In the genomic region with DNA sequence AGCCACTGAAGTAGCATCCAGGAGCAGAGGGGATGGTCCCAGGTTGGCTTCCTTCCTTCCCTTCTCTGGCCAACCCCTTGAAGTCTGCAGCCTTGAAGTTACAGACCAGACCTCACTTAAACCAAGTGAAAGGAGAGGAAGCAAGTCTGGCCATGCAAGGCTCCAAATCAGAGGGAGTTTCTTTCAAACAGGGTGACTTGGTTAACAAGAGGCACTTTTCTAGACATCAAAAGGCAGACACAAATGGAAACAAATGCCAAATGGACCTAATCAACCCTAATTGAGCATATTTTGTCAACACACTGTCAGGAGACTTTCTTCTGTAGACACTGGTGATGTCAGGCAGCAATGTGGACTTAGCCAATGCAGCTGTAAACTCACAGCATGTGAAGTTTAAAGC, we compare ENCODE assay signal across 19 cellular contexts.
DNase-seq lines count a peak whose midpoint lies in the region; ATAC-seq and TF ChIP-seq lines count a peak whose summit lies in the region.
"Had no signal": no experiment of that assay in that cellular context is flagged by ENCODE, and none has a peak within 500 bp of the region (broad histone marks: within the 10 kb centered on the region; RNA-seq: fewer than 3 reads in every experiment).

No MANE protein-coding gene starts in this region.

- no peak overlapping the region for H2BK5ac ChIP-seq in trophoblast cell (ENCODE audit: low read depth, low read length, poor library complexity)

- peaks cover 4% of the 10 kb centered on the region for H3K79me1 ChIP-seq in trophoblast cell (ENCODE audit: low read length)

- H3F3A ChIP-seq in SK-N-SH (replicated peaks; ENCODE audit: insufficient read depth) (no peaks in the 10 kb centered on the region), smooth muscle cell (ENCODE audit: low read depth) (peaks cover 8% of the 10 kb centered on the region)

- H2BK120ac ChIP-seq in trophoblast cell (ENCODE audit: insufficient read depth, low read length, poor library complexity): no peak overlapping the region

- TF ChIP-seq CTCF in SK-N-SH (IDR thresholded peaks at IDR 0.05): no peak
- no peak for TF ChIP-seq CTCF in smooth muscle cell (IDR thresholded peaks at IDR 0.05; ENCODE audit: borderline replicate concordance, insufficient read depth, poor library complexity, severe bottlenecking)

- no peaks in the 10 kb centered on the region for H3K79me2 ChIP-seq in SK-N-SH (ENCODE audit: insufficient read depth)
- H3K79me2 ChIP-seq in smooth muscle cell (ENCODE audit: low read depth): no peaks in the 10 kb centered on the region
- no peaks in the 10 kb centered on the region for H3K79me2 ChIP-seq in trophoblast cell (ENCODE audit: control insufficient read depth, insufficient read depth, low read length, poor library complexity)

- H3K9ac ChIP-seq in SK-N-SH: no peak overlapping the region
- no peak overlapping the region for H3K9ac ChIP-seq in smooth muscle cell (ENCODE audit: low read depth)
- H3K9ac ChIP-seq in trophoblast cell (ENCODE audit: low read length): no peak overlapping the region
- H3K9ac ChIP-seq: KMS-11 had no signal

- no peak overlapping the region for H4K12ac ChIP-seq in trophoblast cell (ENCODE audit: low read depth, low read length)

- DNase-seq in SK-N-SH: no peak
- peak; percentile 7 for DNase-seq in NCI-H748 treated with DMSO at 0.1 percent for 48 hours (lab: John Stamatoyannopoulos, UW)
- peak; percentile 93 for DNase-seq in islet precursor cell
- no peak for DNase-seq in smooth muscle cell (lab: John Stamatoyannopoulos, UW; ENCODE audit: unreplicated experiment)
- no peak for DNase-seq in trophoblast cell
- DNase-seq: NCI-H1436, NCI-H2081 treated with DMSO at 0.1 percent for 48 hours, NCI-H345, NCI-H526, T-cell had no signal

- H4K20me1 ChIP-seq in SK-N-SH (ENCODE audit: insufficient read depth): no peaks in the 10 kb centered on the region
- H4K20me1 ChIP-seq in smooth muscle cell (ENCODE audit: low read depth): no peaks in the 10 kb centered on the region

- TF ChIP-seq EP300 in SK-N-SH (IDR thresholded peaks at IDR 0.05; ENCODE audit: borderline replicate concordance in 1 of 2, low read depth in 1 of 2, low read length in 1 of 2): no peak

- H3K9me2 ChIP-seq in SK-N-SH: no peaks in the 10 kb centered on the region

- H3K27me3 ChIP-seq in SK-N-SH (ENCODE audit: insufficient read depth) (no peaks in the 10 kb centered on the region), smooth muscle cell (ENCODE audit: low read depth) (no peaks in the 10 kb centered on the region), trophoblast cell (ENCODE audit: insufficient read depth, low read length) (no peaks in the 10 kb centered on the region)

- no peaks in the 10 kb centered on the region for H3K4me1 ChIP-seq in SK-N-SH (ENCODE audit: control insufficient read depth in 1 of 2, insufficient read depth in 2 of 2, low read depth in 1 of 2, low read length in 1 of 2)
- H3K4me1 ChIP-seq in smooth muscle cell (ENCODE audit: low read depth): no peaks in the 10 kb centered on the region
- H3K4me1 ChIP-seq in trophoblast cell (ENCODE audit: control insufficient read depth in 1 of 2, insufficient read depth in 2 of 2, low read length in 2 of 2): peaks cover 8 to 14% of the 10 kb centered on the region in 2 experiments

- no peak overlapping the region for H3K18ac ChIP-seq in trophoblast cell (ENCODE audit: low read length)

- no peak overlapping the region for H4K91ac ChIP-seq in trophoblast cell (ENCODE audit: low read depth, low read length)

- CTCF ChIA-PET in SK-N-SH (lab: Yijun Ruan, JAX): interaction anchor here (0.6 kb wide), 1 partner anchor 15 kb away, joined by 3 read pairs; no protein-coding TSS in a partner anchor

- H2AFZ ChIP-seq in SK-N-SH (ENCODE audit: low read depth): 0 out of 2 replicates have a peak overlapping the region, but pooled peaks have one; percentile 48
- no peak overlapping the region for H2AFZ ChIP-seq in smooth muscle cell (ENCODE audit: low read depth)
- no peak overlapping the region for H2AFZ ChIP-seq in trophoblast cell (ENCODE audit: insufficient read depth, low read length, poor library complexity)

- no peak; the same call in 1 of the 3 replicates for ATAC-seq in SK-N-SH treated with all-trans-retinoic acid at 6 μM for 48 hours
- ATAC-seq in GM19397 (IDR thresholded peaks at IDR 0.05; ENCODE audit: unreplicated experiment): no peak
- no peak for ATAC-seq in HG02571 (IDR thresholded peaks at IDR 0.05; ENCODE audit: unreplicated experiment)
- ATAC-seq: A549, HCT116, Panc1, Right ventricle myocardium inferior, T-cell had no signal

- no peak overlapping the region for H3K4me3 ChIP-seq in SK-N-SH (ENCODE audit: low read depth in 2 of 2, low read length in 1 of 2)
- H3K4me3 ChIP-seq in smooth muscle cell: no peak overlapping the region
- no peak overlapping the region for H3K4me3 ChIP-seq in trophoblast cell (ENCODE audit: low read depth, low read length)
- H3K4me3 ChIP-seq: A549 had no signal

- H3K27ac ChIP-seq in SK-N-SH (ENCODE audit: low read depth in 2 of 2, low read length in 1 of 2): no peak overlapping the region
- no peak overlapping the region for H3K27ac ChIP-seq in smooth muscle cell (ENCODE audit: low read depth)
- H3K27ac ChIP-seq in trophoblast cell (ENCODE audit: low read depth, low read length): no peak overlapping the region
- H3K27ac ChIP-seq: A549, C4-2B, KMS-11 had no signal

- no peaks in the 10 kb centered on the region for H3K36me3 ChIP-seq in SK-N-SH (replicated peaks in 1 of 2; ENCODE audit: control insufficient read depth in 1 of 2, insufficient read depth in 2 of 2, low read length in 1 of 2)
- no peaks in the 10 kb centered on the region for H3K36me3 ChIP-seq in smooth muscle cell (ENCODE audit: low read depth)
- no peaks in the 10 kb centered on the region for H3K36me3 ChIP-seq in trophoblast cell (ENCODE audit: control insufficient read depth in 1 of 2, insufficient read depth in 2 of 2, low read length in 2 of 2)

- H2AK5ac ChIP-seq in trophoblast cell (ENCODE audit: low read length): no peak overlapping the region

- POLR2A ChIA-PET in SK-N-SH (lab: Yijun Ruan, JAX): no interaction called here

- H3K9me3 ChIP-seq in SK-N-SH (no peaks in the 10 kb centered on the region), smooth muscle cell (replicated peaks; ENCODE audit: low read depth) (no peaks in the 10 kb centered on the region), trophoblast cell (ENCODE audit: insufficient read depth, low read depth, low read length) (no peaks in the 10 kb centered on the region)
- H3K9me3 ChIP-seq: A549 had no signal

- no peak overlapping the region for H3K14ac ChIP-seq in trophoblast cell (ENCODE audit: low read length)

- H2BK12ac ChIP-seq in trophoblast cell (ENCODE audit: low read length): no peak overlapping the region

- H4K8ac ChIP-seq in trophoblast cell (ENCODE audit: low read depth, low read length): no peak overlapping the region

- TF ChIP-seq RAD21 in SK-N-SH (IDR thresholded peaks at IDR 0.05; ENCODE audit: low read length): no peak

- H3K4ac ChIP-seq in trophoblast cell (ENCODE audit: low read depth, low read length): no peak overlapping the region

- H3K4me2 ChIP-seq in SK-N-SH (no peak overlapping the region), smooth muscle cell (peak overlapping the region; percentile 18), trophoblast cell (ENCODE audit: low read length) (no peak overlapping the region)
- H3K4me2 ChIP-seq: A549, KMS-11 had no signal

- H3K23ac ChIP-seq in trophoblast cell (ENCODE audit: low read length): no peak overlapping the region

TF ChIP-seq in SK-N-SH, 30 proteins besides CTCF, POLR2A, EP300 and RAD21 (continues in another document):
- TF ChIP-seq POLR2AphosphoS5 (IDR thresholded peaks at IDR 0.05; ENCODE audit: low read depth, low read length) (no peak), NFIC (IDR thresholded peaks at IDR 0.05; ENCODE audit: borderline replicate concordance) (no peak), MEF2A (IDR thresholded peaks at IDR 0.05; ENCODE audit: borderline replicate concordance, low read depth) (no peak)
- TF ChIP-seq, protein P1, sequence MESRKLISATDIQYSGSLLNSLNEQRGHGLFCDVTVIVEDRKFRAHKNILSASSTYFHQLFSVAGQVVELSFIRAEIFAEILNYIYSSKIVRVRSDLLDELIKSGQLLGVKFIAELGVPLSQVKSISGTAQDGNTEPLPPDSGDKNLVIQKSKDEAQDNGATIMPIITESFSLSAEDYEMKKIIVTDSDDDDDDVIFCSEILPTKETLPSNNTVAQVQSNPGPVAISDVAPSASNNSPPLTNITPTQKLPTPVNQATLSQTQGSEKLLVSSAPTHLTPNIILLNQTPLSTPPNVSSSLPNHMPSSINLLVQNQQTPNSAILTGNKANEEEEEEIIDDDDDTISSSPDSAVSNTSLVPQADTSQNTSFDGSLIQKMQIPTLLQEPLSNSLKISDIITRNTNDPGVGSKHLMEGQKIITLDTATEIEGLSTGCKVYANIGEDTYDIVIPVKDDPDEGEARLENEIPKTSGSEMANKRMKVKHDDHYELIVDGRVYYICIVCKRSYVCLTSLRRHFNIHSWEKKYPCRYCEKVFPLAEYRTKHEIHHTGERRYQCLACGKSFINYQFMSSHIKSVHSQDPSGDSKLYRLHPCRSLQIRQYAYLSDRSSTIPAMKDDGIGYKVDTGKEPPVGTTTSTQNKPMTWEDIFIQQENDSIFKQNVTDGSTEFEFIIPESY (IDR thresholded peaks at IDR 0.05; ENCODE audit: borderline replicate concordance, low read depth): no peak

TF ChIP-seq in SK-N-SH treated with all-trans-retinoic acid at 6 μM for 48 hours, 23 proteins besides CTCF, POLR2A, EP300 and RAD21 (continues in another document):
- TF ChIP-seq RARB (CRISPR knock-in tag; IDR thresholded peaks at IDR 0.05): no peak
- no peak for TF ChIP-seq BACH2 (CRISPR knock-in tag; IDR thresholded peaks at IDR 0.05; ENCODE audit: borderline replicate concordance)
- TF ChIP-seq ZC3H10 (CRISPR knock-in tag; IDR thresholded peaks at IDR 0.05): no peak
- no peak for TF ChIP-seq ZNF8 (CRISPR knock-in tag; IDR thresholded peaks at IDR 0.05)
- TF ChIP-seq CREB5 (CRISPR knock-in tag; IDR thresholded peaks at IDR 0.05; ENCODE audit: low read depth): no peak
- no peak for TF ChIP-seq OSR1 (CRISPR knock-in tag; IDR thresholded peaks at IDR 0.05)
- no peak for TF ChIP-seq GLIS3 (CRISPR knock-in tag; IDR thresholded peaks at IDR 0.05)

Comparison
In these comparisons a context has a peak if more than half of its experiments do, and no peak if none do; other contexts are left out.
1. DNase-seq: peak in NCI-H748 treated with DMSO at 0.1 percent for 48 hours (single experiment) and islet precursor cell (single experiment); none in SK-N-SH (single experiment), smooth muscle cell (single experiment) and trophoblast cell (0 of 2).